Comparison of ENCODE assay signal across 18 cellular contexts in genomic region chr11:36458129-36458918, GRCh38.
"Had no signal": no experiment of that assay in that cellular context is flagged by ENCODE, and none has a peak within 500 bp of the region (broad histone marks: within the 10 kb centered on the region; RNA-seq: fewer than 3 reads in every experiment).

No MANE protein-coding gene starts in this region.

- H3K27ac Mint-ChIP-seq: activated CD8-positive, alpha-beta memory T cell treated with anti-CD3 and anti-CD28 coated beads, Interleukin-2, amount 10 ng/mL, durations not matched to agents 7 days and 5 days; activated naive CD4-positive, alpha-beta T cell treated with anti-CD3 and anti-CD28 coated beads, Interleukin-2, amount 50 U/mL, for 24 hours; activated T-cell treated with anti-CD3 and anti-CD28 coated beads, Interleukin-2, amount 50 U/mL, for 24 hours had no signal

- H3K9me3 Mint-ChIP-seq: activated naive CD4-positive, alpha-beta T cell treated with anti-CD3 and anti-CD28 coated beads, Interleukin-2, amount 50 U/mL, for 24 hours; activated T-cell treated with anti-CD3 and anti-CD28 coated beads, Interleukin-2, amount 50 U/mL, for 24 hours; neural crest cell had no signal

- DNase-seq: activated CD4-positive, alpha-beta T cell treated with anti-CD3 and anti-CD28 coated beads, Interleukin-2, amount 50 U/mL, for 4 hours; activated CD4-positive, CD25-positive, alpha-beta regulatory T cell treated with anti-CD3 and anti-CD28 coated beads, Interleukin-2, amount 50 U/mL, for 72 hours; activated CD8-positive, alpha-beta memory T cell treated with anti-CD3 and anti-CD28 coated beads, Interleukin-2, amount 10 ng/mL, durations not matched to agents 7 days and 5 days; activated effector memory CD4-positive, alpha-beta T cell treated with Interleukin-2 at 50 U/mL for 16 hours; activated T-cell treated with anti-CD3 and anti-CD28 coated beads, Interleukin-2, amount 50 U/mL, for 24 hours; amniotic stem cell; dorsolateral prefrontal cortex; foreskin keratinocyte; mesendoderm; posterior cingulate gyrus; stimulated activated CD4-positive, alpha-beta T cell treated with anti-CD3 and anti-CD28 coated beads, Interleukin-4, amount 100 ng/mL, for 4 hours; stomach; SW 1271; tibial artery had no signal

- H3K36me3 Mint-ChIP-seq: activated CD8-positive, alpha-beta memory T cell treated with anti-CD3 and anti-CD28 coated beads, Interleukin-2, amount 10 ng/mL, durations not matched to agents 7 days and 5 days; activated naive CD4-positive, alpha-beta T cell treated with anti-CD3 and anti-CD28 coated beads, Interleukin-2, amount 50 U/mL, for 24 hours had no signal

- H3K4me3 ChIP-seq: dorsolateral prefrontal cortex, skin epidermis, stomach, tibial artery had no signal

- H3K27me3 ChIP-seq: dorsolateral prefrontal cortex, foreskin keratinocyte, stomach, tibial artery had no signal

- H3K27ac ChIP-seq: foreskin keratinocyte, skin epidermis, stomach had no signal

- H3K27me3 Mint-ChIP-seq: activated naive CD4-positive, alpha-beta T cell treated with anti-CD3 and anti-CD28 coated beads, Interleukin-2, amount 50 U/mL, for 24 hours had no signal

- ATAC-seq: activated CD8-positive, alpha-beta memory T cell treated with anti-CD3 and anti-CD28 coated beads, Interleukin-2, amount 10 ng/mL, durations not matched to agents 7 days and 5 days; foreskin keratinocyte; left lobe of liver had no signal

- H3K9me3 ChIP-seq: stomach, tibial artery had no signal

- H3K4me3 Mint-ChIP-seq: activated CD8-positive, alpha-beta memory T cell treated with anti-CD3 and anti-CD28 coated beads, Interleukin-2, amount 10 ng/mL, durations not matched to agents 7 days and 5 days; activated naive CD4-positive, alpha-beta T cell treated with anti-CD3 and anti-CD28 coated beads, Interleukin-2, amount 50 U/mL, for 24 hours; activated T-cell treated with anti-CD3 and anti-CD28 coated beads, Interleukin-2, amount 50 U/mL, for 24 hours; neural crest cell had no signal
